ENCODE assay signal across 18 cellular contexts in genomic region chr6:87762116-87762515, GRCh38.
"Had no signal": no experiment of that assay in that cellular context is flagged by ENCODE, and none has a peak within 500 bp of the region (broad histone marks: within the 10 kb centered on the region; RNA-seq: fewer than 3 reads in every experiment).

No MANE protein-coding gene starts in this region.

- DNase-seq: KBM-7, MG63, NCI-H1092, NCI-H1436, NCI-H187, NCI-H2029, NCI-H2081 treated with DMSO at 0.1 percent for 48 hours, NCI-H2171, NCI-H226, NCI-H446, NCI-H510A, NCI-H524 treated with DMSO at 0.1 percent for 48 hours, NCI-H69, NCI-H774, Right ventricle myocardium superior, RPMI8226, SIG-M5 had no signal

- H3K27me3 ChIP-seq: MG63, SJSA1 had no signal

- H3K27ac ChIP-seq: SJSA1 had no signal

- H3K9me3 ChIP-seq: MG63, SJSA1 had no signal

- H3K4me3 ChIP-seq: MG63, SJSA1 had no signal

- H3K36me3 ChIP-seq: MG63, SJSA1 had no signal
